4 cellular contexts compared by ENCODE assay signal in genomic region chr2:148678302-148679179, GRCh38. TPM values are rescaled to one million over a fixed set of nuclear protein-coding genes. Genes with fewer than 3 reads are reported as not detected.
DNase-seq lines count a peak whose midpoint lies in the region; ATAC-seq and TF ChIP-seq lines count a peak whose summit lies in the region.
"Not testable (repeated sequence)": the region's sequence is repeated elsewhere in the genome, so short reads cannot be mapped to it uniquely, and the experiment has no call there.

No MANE protein-coding gene starts in this region.

- not testable (repeated sequence) for H3K4me2 ChIP-seq in mesenchymal stem cell (ENCODE audit: low read length, poor library complexity, severe bottlenecking)

- peak overlapping the region in 1 of 2 experiments; percentile 32 for H3K14ac ChIP-seq in mesenchymal stem cell (ENCODE audit: low read length in 2 of 2)

- H3K4me1 ChIP-seq in left lung, result peaks cover 0 to 14% of the 10 kb centered on the region in 2 donors
- H3K4me1 ChIP-seq in mesenchymal stem cell (ENCODE audit: control insufficient read depth, insufficient read depth, low read depth, low read length), result not testable (repeated sequence)

- not testable (repeated sequence) for TF ChIP-seq CTCF in left lung (IDR thresholded peaks at IDR 0.05)

- H2BK5ac ChIP-seq in mesenchymal stem cell (ENCODE audit: low read depth, low read length, poor library complexity, severe bottlenecking), result not testable (repeated sequence)

- H3K27me3 ChIP-seq in left lung; mesenchymal stem cell (ENCODE audit: control insufficient read depth in 1 of 2, insufficient read depth in 1 of 2, low read length in 2 of 2): not testable (repeated sequence)

- not testable (repeated sequence) for H3K4me3 ChIP-seq in left lung; mesenchymal stem cell (ENCODE audit: insufficient read depth in 1 of 2, low read depth in 1 of 2, low read length in 2 of 2)

- not testable (repeated sequence) for H3K36me3 ChIP-seq in left lung; mesenchymal stem cell (ENCODE audit: control insufficient read depth in 1 of 2, insufficient read depth in 2 of 2, low read depth in 1 of 2, low read length in 2 of 2)

- DNase-seq in activated gamma-delta T cell (lab: John Stamatoyannopoulos, UW), result peak; percentile 5
- not testable (repeated sequence) for DNase-seq in Right ventricle myocardium superior, left lung, mesenchymal stem cell

- H4K8ac ChIP-seq in mesenchymal stem cell (ENCODE audit: low read length), result not testable (repeated sequence)

- not testable (repeated sequence) for H3K9me3 ChIP-seq in left lung; mesenchymal stem cell (ENCODE audit: control insufficient read depth, low read length)

- WGBS in mesenchymal stem cell, result 93% methylated on average over 30 of the region's 31 CpGs

- ATAC-seq in Right ventricle myocardium superior (ENCODE audit: poor library complexity) (peak; percentile 46), left lung (peak; percentile 45)

- H4K91ac ChIP-seq in mesenchymal stem cell (ENCODE audit: low read length), result not testable (repeated sequence)

- H3K27ac ChIP-seq in left lung; mesenchymal stem cell (ENCODE audit: low read length, poor library complexity, severe bottlenecking): not testable (repeated sequence)

- H2BK12ac ChIP-seq in mesenchymal stem cell (ENCODE audit: low read length in 2 of 2), result not testable (repeated sequence)

- not testable (repeated sequence) for H2BK15ac ChIP-seq in mesenchymal stem cell (ENCODE audit: low read depth, poor library complexity, severe bottlenecking)

- H2BK120ac ChIP-seq in mesenchymal stem cell (ENCODE audit: low read depth, low read length), result peak overlapping the region; percentile 19

- peak overlapping the region in 1 of 2 experiments; percentile 12 for H3K18ac ChIP-seq in mesenchymal stem cell (ENCODE audit: low read depth in 1 of 2, low read length in 2 of 2)

- not testable (repeated sequence) for H2AFZ ChIP-seq in mesenchymal stem cell (ENCODE audit: low read depth, low read length)

- H3K4ac ChIP-seq in mesenchymal stem cell (ENCODE audit: low read depth in 1 of 2, low read length in 2 of 2), result not testable (repeated sequence)

- not testable (repeated sequence) for H3K23ac ChIP-seq in mesenchymal stem cell (ENCODE audit: low read length in 2 of 2)

- not testable (repeated sequence) for H3K9ac ChIP-seq in mesenchymal stem cell (ENCODE audit: low read length)

- H3K79me1 ChIP-seq in mesenchymal stem cell (replicated peaks; ENCODE audit: low read length, poor library complexity, severe bottlenecking), result not testable (repeated sequence)

- not testable (repeated sequence) for H2AK5ac ChIP-seq in mesenchymal stem cell (ENCODE audit: low read length, severe bottlenecking)

- intact Hi-C loops in Right ventricle myocardium superior (cut with DNase I); left lung (cut with DNase I): not testable (repeated sequence)

RNA-seq across cellular contexts. Expression of gene EPC2, which starts 34.0 kb away (rescaled TPM):
- 18.5 TPM for total RNA-seq in Right ventricle myocardium superior
- 10 to 100 TPM; 28.7 to 30.6 TPM for total RNA-seq in left lung
- 16.0 TPM for polyA plus RNA-seq in mesenchymal stem cell (2013, experiment 1 of 2)
- polyA plus RNA-seq in mesenchymal stem cell (2013, experiment 2 of 2), result 15.8 TPM
